19 cellular contexts compared by ENCODE assay signal in genomic region chr7:44187636-44188416, GRCh38. TPM values are rescaled to one million over a fixed set of nuclear protein-coding genes. Genes with fewer than 3 reads are reported as not detected.
"Had no signal": no experiment of that assay in that cellular context is flagged by ENCODE, and none has a peak within 500 bp of the region (broad histone marks: within the 10 kb centered on the region; RNA-seq: fewer than 3 reads in every experiment).

No MANE protein-coding gene starts in this region.

- H3K27ac Mint-ChIP-seq: dendritic cell treated with granulocyte-macrophage colony-stimulating factor and Interleukin-4, amounts not matched to agents 40 ng/mL and 50 ng/mL, for 4 days had no signal

- H3K27ac ChIP-seq: lower lobe of right lung had no signal

- H3K4me1 Mint-ChIP-seq: naive thymus-derived CD8-positive, alpha-beta T cell had no signal

- H3K4me3 Mint-ChIP-seq: dendritic cell treated with granulocyte-macrophage colony-stimulating factor and Interleukin-4, amounts not matched to agents 40 ng/mL and 50 ng/mL, for 4 days; naive thymus-derived CD8-positive, alpha-beta T cell had no signal

- H3K36me3 ChIP-seq: adrenal gland, lower lobe of right lung had no signal

- H3K4me3 ChIP-seq: adrenal gland, lower lobe of right lung had no signal

- ATAC-seq: esophagus mucosa; lower lobe of right lung; naive thymus-derived CD8-positive, alpha-beta T cell; right cardiac atrium had no signal

- DNase-seq: activated CD4-positive, alpha-beta T cell treated with anti-CD3 and anti-CD28 coated beads, Interleukin-2, amount 50 U/mL, for 4 hours; activated naive CD4-positive, alpha-beta T cell treated with anti-CD3 and anti-CD28 coated beads, Interleukin-2, amount 50 U/mL, for 16 hours; activated T-cell treated with anti-CD3 and anti-CD28 coated beads, Interleukin-2, amount 50 U/mL, for 1 hour; central memory CD4-positive, alpha-beta T cell; kidney glomerular epithelial cell; lower lobe of right lung; naive thymus-derived CD8-positive, alpha-beta T cell; right cardiac atrium; small intestine; stimulated activated naive CD4-positive, alpha-beta T cell; T-helper 2 cell; trophoblast cell had no signal

- H3K27me3 ChIP-seq: adrenal gland had no signal

- FAIRE-seq: small intestine, TTC549 had no signal

- H3K4me1 ChIP-seq: lower lobe of right lung had no signal

RNA-seq across cellular contexts. Expression of gene GCK, which starts 1.4 kb away (rescaled TPM):
- total RNA-seq: esophagus mucosa, osteoblast had no signal

RNA-seq across cellular contexts. Expression of gene MYL7, which starts 46.7 kb away (rescaled TPM):
- total RNA-seq: adrenal gland; esophagus mucosa; glomerular endothelial cell; mononuclear cell; naive thymus-derived CD8-positive, alpha-beta T cell; osteoblast had no signal
- polyA plus RNA-seq: naive thymus-derived CD8-positive, alpha-beta T cell had no signal
